24 cellular contexts compared by ENCODE assay signal in genomic region chr20:32152421-32153155, GRCh38. TPM values are rescaled to one million over a fixed set of nuclear protein-coding genes. Genes with fewer than 3 reads are reported as not detected.
DNase-seq lines count a peak whose midpoint lies in the region; FAIRE-seq and TF ChIP-seq lines count a peak whose summit lies in the region.
"Had no signal": no experiment of that assay in that cellular context is flagged by ENCODE, and none has a peak within 500 bp of the region (broad histone marks: within the 10 kb centered on the region; RNA-seq: fewer than 3 reads in every experiment).

No MANE protein-coding gene starts in this region.

- no peaks in the 10 kb centered on the region for H3K27me3 ChIP-seq in sigmoid colon
- H3K27me3 ChIP-seq: ascending aorta had no signal

- H3K36me3 ChIP-seq in kidney (ENCODE audit: control insufficient read depth in 1 of 2, insufficient read depth in 2 of 2, low read length in 2 of 2) (peaks cover 13 to 33% of the 10 kb centered on the region in 2 donors), sigmoid colon (peaks cover 19 to 82% (median 27%) of the 10 kb centered on the region in 4 donors)

- peaks cover 46% of the 10 kb centered on the region for H3K36me3 Mint-ChIP-seq in activated CD4-positive, alpha-beta T cell treated with anti-CD3 and anti-CD28 coated beads, Interleukin-2, amount 10 ng/mL, durations not matched to agents 24 days and 14 days (ENCODE audit: low read depth)
- H3K36me3 Mint-ChIP-seq: natural killer cell had no signal

- WGBS in sigmoid colon, 2 donors: 64 to 86% methylated on average over 6 of the region's 6 CpGs

- peak overlapping the region; percentile 16 for H3K27ac ChIP-seq in caudate nucleus (ENCODE audit: low read depth, low read length)
- peak overlapping the region; percentile 13 to 61 for H3K27ac ChIP-seq in kidney (ENCODE audit: low read depth in 2 of 2, low read length in 2 of 2)
- H3K27ac ChIP-seq in sigmoid colon: no peak overlapping the region
- H3K27ac ChIP-seq: ascending aorta, thoracic aorta had no signal

- no peak overlapping the region for H3K9ac ChIP-seq in kidney (ENCODE audit: low read length in 2 of 2)

- no peaks in the 10 kb centered on the region for H3K9me3 ChIP-seq in kidney (ENCODE audit: control insufficient read depth in 1 of 2, low read length in 2 of 2)
- no peaks in the 10 kb centered on the region for H3K9me3 ChIP-seq in sigmoid colon
- H3K9me3 ChIP-seq: ascending aorta, thoracic aorta had no signal

- no peak for TF ChIP-seq CTCF in kidney (IDR thresholded peaks at IDR 0.05; ENCODE audit: borderline replicate concordance, extremely low read depth, insufficient read depth)
- TF ChIP-seq CTCF in sigmoid colon (IDR thresholded peaks at IDR 0.05): no peak

- H3K4me3 Mint-ChIP-seq in activated CD4-positive, alpha-beta T cell treated with anti-CD3 and anti-CD28 coated beads, Interleukin-2, amount 10 ng/mL, durations not matched to agents 24 days and 14 days: no peak overlapping the region
- H3K4me3 Mint-ChIP-seq: natural killer cell had no signal

- TF ChIP-seq POLR2A in sigmoid colon (IDR thresholded peaks at IDR 0.05): no peak

- DNase-seq in DMS79 treated with DMSO at 0.1 percent for 48 hours (lab: John Stamatoyannopoulos, UW): peak; percentile 74
- peak in 25 of 61 donors; percentile 1 to 74 (median 21) for DNase-seq in caudate nucleus (lab: John Stamatoyannopoulos, UW)
- DNase-seq in kidney: no peak
- DNase-seq in sigmoid colon: peak; percentile 37
- no peak for DNase-seq in activated CD4-positive, alpha-beta T cell treated with anti-CD3 and anti-CD28 coated beads, Interleukin-2, amount 10 ng/mL, durations not matched to agents 24 days and 14 days
- DNase-seq in 8988T: no peak
- DNase-seq in NCI-H2107 (lab: John Stamatoyannopoulos, UW): no peak
- DNase-seq: activated CD4-positive, alpha-beta T cell treated with anti-CD3 and anti-CD28 coated beads, Interleukin-2, amount 50 U/mL, for 1 hour; foreskin fibroblast; GOT3; hypothalamus; islet precursor cell; Karpas-422; mesenchymal stem cell; natural killer cell; NCI-H1092; NCI-H2081; NCI-H524 treated with DMSO at 0.1 percent for 48 hours; posterior cingulate gyrus; Right ventricle myocardium superior; stimulated activated CD4-positive, alpha-beta T cell treated with anti-CD3 and anti-CD28 coated beads, Interleukin-12 subunit alpha, Interleukin-12 subunit beta, amount 100 ng/mL, for 4 hours; stimulated activated CD8-positive, alpha-beta memory T cell treated with anti-CD3 and anti-CD28 coated beads, Interleukin-4, amount 100 ng/mL, for 48 hours had no signal

- H3K4me1 ChIP-seq in kidney (ENCODE audit: control insufficient read depth in 1 of 2, insufficient read depth in 1 of 2, low read depth in 1 of 2, low read length in 2 of 2) (peaks cover 8 to 15% of the 10 kb centered on the region in 2 donors), sigmoid colon (peaks cover 0 to 13% (median 8%) of the 10 kb centered on the region in 4 donors)
- H3K4me1 ChIP-seq: ascending aorta had no signal

- no peaks in the 10 kb centered on the region for H3K9me3 Mint-ChIP-seq in activated CD4-positive, alpha-beta T cell treated with anti-CD3 and anti-CD28 coated beads, Interleukin-2, amount 10 ng/mL, durations not matched to agents 24 days and 14 days
- H3K9me3 Mint-ChIP-seq: natural killer cell had no signal

- no peak for TF ChIP-seq EP300 in sigmoid colon (IDR thresholded peaks at IDR 0.05)

- no peaks in the 10 kb centered on the region for H3K27me3 Mint-ChIP-seq in activated CD4-positive, alpha-beta T cell treated with anti-CD3 and anti-CD28 coated beads, Interleukin-2, amount 10 ng/mL, durations not matched to agents 24 days and 14 days

- no peak for FAIRE-seq in kidney (lab: Jason Lieb, UNC)

- intact Hi-C loops in kidney (cut with DNase I): no loop called here
- intact Hi-C loops in sigmoid colon (cut with DNase I): no loop called here
- intact Hi-C loops in activated CD4-positive, alpha-beta T cell treated with anti-CD3 and anti-CD28 coated beads, Interleukin-2, amount 10 ng/mL, durations not matched to agents 24 days and 14 days (cut with micrococcal nuclease): no loop called here

- peaks cover 7% of the 10 kb centered on the region for H3K4me1 Mint-ChIP-seq in activated CD4-positive, alpha-beta T cell treated with anti-CD3 and anti-CD28 coated beads, Interleukin-2, amount 10 ng/mL, durations not matched to agents 24 days and 14 days

- no peak overlapping the region for H3K4me3 ChIP-seq in kidney (ENCODE audit: low read length in 2 of 2)
- no peak overlapping the region for H3K4me3 ChIP-seq in sigmoid colon
- H3K4me3 ChIP-seq: ascending aorta, thoracic aorta had no signal

- no peak overlapping the region for H3K27ac Mint-ChIP-seq in activated CD4-positive, alpha-beta T cell treated with anti-CD3 and anti-CD28 coated beads, Interleukin-2, amount 10 ng/mL, durations not matched to agents 24 days and 14 days

RNA-seq across cellular contexts. Expression of gene TM9SF4, which starts 43.1 kb away (rescaled TPM):
- total RNA-seq in kidney (52.0 TPM), sigmoid colon (10 to 100 TPM; 15.3 to 24.0 (median 19.1) TPM)
- polyA plus RNA-seq in kidney (ENCODE audit: insufficient read depth, low read depth, low replicate concordance) (26.3 TPM), sigmoid colon (10 to 100 TPM in 1 of 3 donors, 1 to 10 TPM in 2; 6.6 to 38.3 (median 9.0) TPM)
- total RNA-seq in activated CD4-positive, alpha-beta T cell treated with anti-CD3 and anti-CD28 coated beads, Interleukin-2, amount 10 ng/mL, durations not matched to agents 24 days and 14 days: 48.9 and 49.8 TPM in 2 replicates

RNA-seq across cellular contexts. Expression of gene PLAGL2, which starts 55.0 kb away (rescaled TPM):
- total RNA-seq in kidney (9.2 TPM), sigmoid colon (1 to 10 TPM; 3.3 to 5.6 (median 4.6) TPM)
- polyA plus RNA-seq in kidney (ENCODE audit: insufficient read depth, low read depth, low replicate concordance) (3.8 TPM), sigmoid colon (10 to 100 TPM in 1 of 3 donors, 1 to 10 TPM in 2; 3.0 to 12.5 (median 8.1) TPM)
- total RNA-seq in activated CD4-positive, alpha-beta T cell treated with anti-CD3 and anti-CD28 coated beads, Interleukin-2, amount 10 ng/mL, durations not matched to agents 24 days and 14 days: 119 and 120 TPM in 2 replicates

RNA-seq across cellular contexts. Expression of gene POFUT1, which starts 55.1 kb away (rescaled TPM):
- total RNA-seq in kidney (36.7 TPM), sigmoid colon (10 to 100 TPM; 23.5 to 31.6 (median 27.8) TPM)
- polyA plus RNA-seq in kidney (ENCODE audit: insufficient read depth, low read depth, low replicate concordance) (16.7 TPM), sigmoid colon (10 to 100 TPM in 2 of 3 donors, 1 to 10 TPM in 1; 7.2 to 25.3 (median 10.6) TPM)
- total RNA-seq in activated CD4-positive, alpha-beta T cell treated with anti-CD3 and anti-CD28 coated beads, Interleukin-2, amount 10 ng/mL, durations not matched to agents 24 days and 14 days: 65.7 and 68.1 TPM in 2 replicates

Comparison
In these comparisons a context has a peak if more than half of its experiments do, and no peak if none do; other contexts are left out.
1. DNase-seq: peak in DMS79 treated with DMSO at 0.1 percent for 48 hours (single experiment) and sigmoid colon (single experiment); none in kidney (single experiment), activated CD4-positive, alpha-beta T cell treated with anti-CD3 and anti-CD28 coated beads, Interleukin-2, amount 10 ng/mL, durations not matched to agents 24 days and 14 days (single experiment), 8988T (single experiment) and NCI-H2107 (single experiment).
2. H3K27ac ChIP-seq: peak in caudate nucleus (single experiment) and kidney (2 of 2); none in sigmoid colon (0 of 4).
3. RNA of gene PLAGL2, which starts 55.0 kb away (total RNA-seq): 119 to 120 TPM in activated CD4-positive, alpha-beta T cell treated with anti-CD3 and anti-CD28 coated beads, Interleukin-2, amount 10 ng/mL, durations not matched to agents 24 days and 14 days; 9.2 TPM in kidney (single experiment) and 3.3 to 5.6 TPM in sigmoid colon; every median in the first group is over 10 times any median in the second.